Comparison of ENCODE assay signal across 13 cellular contexts in genomic region chr2:47221956-47222355, GRCh38. TPM values are rescaled to one million over a fixed set of nuclear protein-coding genes. Genes with fewer than 3 reads are reported as not detected.
DNase-seq lines count a peak whose midpoint lies in the region; ATAC-seq and TF ChIP-seq lines count a peak whose summit lies in the region.
"Had no signal": no experiment of that assay in that cellular context is flagged by ENCODE, and none has a peak within 500 bp of the region (broad histone marks: within the 10 kb centered on the region; RNA-seq: fewer than 3 reads in every experiment).

No MANE protein-coding gene starts in this region.

- no peak overlapping the region for H3K4me3 ChIP-seq in MG63
- H3K4me3 ChIP-seq in brain microvascular endothelial cell (ENCODE audit: low read depth, low read length), result no peak overlapping the region
- H3K4me3 ChIP-seq in mesendoderm (ENCODE audit: low read length), result no peak overlapping the region
- H3K4me3 ChIP-seq: dorsolateral prefrontal cortex, upper lobe of right lung had no signal

- no peaks in the 10 kb centered on the region for H3K27me3 ChIP-seq in MG63
- H3K27me3 ChIP-seq in brain microvascular endothelial cell (replicated peaks), result no peaks in the 10 kb centered on the region
- no peaks in the 10 kb centered on the region for H3K27me3 ChIP-seq in mesendoderm (ENCODE audit: insufficient read depth, low read length, poor library complexity)
- H3K27me3 ChIP-seq: dorsolateral prefrontal cortex, upper lobe of right lung had no signal

- no peak overlapping the region for H3K4ac ChIP-seq in mesendoderm (ENCODE audit: low read depth, low read length)

- H3K9me3 ChIP-seq in MG63, result no peaks in the 10 kb centered on the region
- H3K9me3 ChIP-seq: upper lobe of right lung had no signal

- H4K5ac ChIP-seq in mesendoderm (ENCODE audit: low read length), result no peak overlapping the region

- H3K27ac ChIP-seq in brain microvascular endothelial cell (no peak overlapping the region), mesendoderm (ENCODE audit: low read depth, low read length) (no peak overlapping the region)
- H3K27ac ChIP-seq: 22Rv1, upper lobe of right lung had no signal

- WGBS in mesendoderm (ENCODE audit: extremely low coverage, insufficient coverage, low lambda C conversion rate), result no CpG with 5 or more reads among the region's 5 CpGs

- DNase-seq in DMS 273 (lab: John Stamatoyannopoulos, UW; ENCODE audit: unreplicated experiment) (peak; percentile 39), DMS 273 treated with DMSO at 0.1 percent for 48 hours (lab: John Stamatoyannopoulos, UW) (no peak), MG63 (peak; percentile 66), brain microvascular endothelial cell (peak; percentile 53), mesendoderm (no peak), UCSD-AML1 (lab: John Stamatoyannopoulos, UW; ENCODE audit: unreplicated experiment) (no peak)
- DNase-seq: NCI-H1048, upper lobe of right lung had no signal

- H2BK15ac ChIP-seq in mesendoderm (replicated peaks; ENCODE audit: low read depth), result no peak overlapping the region

- no peak overlapping the region for H3K18ac ChIP-seq in mesendoderm (ENCODE audit: low read length)

- H4K8ac ChIP-seq in mesendoderm (ENCODE audit: low read depth, low read length), result no peak overlapping the region

- H2BK5ac ChIP-seq in mesendoderm (ENCODE audit: low read length), result no peak overlapping the region

- H2BK120ac ChIP-seq in mesendoderm (ENCODE audit: low read depth, low read length), result no peak overlapping the region

- H3K56ac ChIP-seq in mesendoderm (ENCODE audit: low read length), result no peak overlapping the region

- no peak for TF ChIP-seq CTCF in brain microvascular endothelial cell (IDR thresholded peaks at IDR 0.05; ENCODE audit: low read depth, low read length, missing control alignments)

- H3K4me2 ChIP-seq in mesendoderm (ENCODE audit: low read length), result no peak overlapping the region

- H3K9ac ChIP-seq in mesendoderm (ENCODE audit: low read length), result no peak overlapping the region

- H2AK5ac ChIP-seq in mesendoderm (ENCODE audit: low read length), result peak overlapping the region; percentile 36

- no peak overlapping the region for H3K23ac ChIP-seq in mesendoderm (ENCODE audit: low read length)

- ATAC-seq in HG02763 (IDR thresholded peaks at IDR 0.05; ENCODE audit: unreplicated experiment) (no peak), HG02642 (IDR thresholded peaks at IDR 0.05; ENCODE audit: poor library complexity, unreplicated experiment) (no peak)
- ATAC-seq: left lobe of liver, upper lobe of right lung had no signal

- no peaks in the 10 kb centered on the region for H3K36me3 ChIP-seq in MG63
- H3K36me3 ChIP-seq in brain microvascular endothelial cell (replicated peaks), result no peaks in the 10 kb centered on the region
- H3K36me3 ChIP-seq in mesendoderm (ENCODE audit: control insufficient read depth, insufficient read depth, low read length), result no peaks in the 10 kb centered on the region
- H3K36me3 ChIP-seq: upper lobe of right lung had no signal

- in situ Hi-C loops in brain microvascular endothelial cell (cut with HindIII; ENCODE audit: low pct_ligation_motif_present, low sequenced_read_pairs), result no loop called here

- H3K79me2 ChIP-seq in mesendoderm (ENCODE audit: control insufficient read depth, insufficient read depth, low read length), result no peaks in the 10 kb centered on the region

- no peaks in the 10 kb centered on the region for H3K79me1 ChIP-seq in mesendoderm (ENCODE audit: low read length)

- H3K4me1 ChIP-seq in mesendoderm (ENCODE audit: control insufficient read depth, low read depth, low read length), result peaks cover 11% of the 10 kb centered on the region

RNA-seq across cellular contexts. Expression of gene CALM2, which starts 45.6 kb away (rescaled TPM):
- total RNA-seq in MG63 (2014; rRNA removed; shearing (Covaris generic); ENCODE audit: low replicate concordance), result 812 and 1,243 TPM in 2 replicates
- 410 TPM for polyA plus RNA-seq in mesendoderm (2013, experiment 1 of 2)
- polyA plus RNA-seq in mesendoderm (2013, experiment 2 of 2), result 416 TPM

Comparison
In these comparisons a context has a peak if more than half of its experiments do, and no peak if none do; other contexts are left out.
1. DNase-seq: peak in DMS 273 (single experiment), MG63 (single experiment) and brain microvascular endothelial cell (single experiment); none in DMS 273 treated with DMSO at 0.1 percent for 48 hours (single experiment), mesendoderm (single experiment) and UCSD-AML1 (single experiment).